ENCODE assay signal across 8 cellular contexts in the genomic region with DNA sequence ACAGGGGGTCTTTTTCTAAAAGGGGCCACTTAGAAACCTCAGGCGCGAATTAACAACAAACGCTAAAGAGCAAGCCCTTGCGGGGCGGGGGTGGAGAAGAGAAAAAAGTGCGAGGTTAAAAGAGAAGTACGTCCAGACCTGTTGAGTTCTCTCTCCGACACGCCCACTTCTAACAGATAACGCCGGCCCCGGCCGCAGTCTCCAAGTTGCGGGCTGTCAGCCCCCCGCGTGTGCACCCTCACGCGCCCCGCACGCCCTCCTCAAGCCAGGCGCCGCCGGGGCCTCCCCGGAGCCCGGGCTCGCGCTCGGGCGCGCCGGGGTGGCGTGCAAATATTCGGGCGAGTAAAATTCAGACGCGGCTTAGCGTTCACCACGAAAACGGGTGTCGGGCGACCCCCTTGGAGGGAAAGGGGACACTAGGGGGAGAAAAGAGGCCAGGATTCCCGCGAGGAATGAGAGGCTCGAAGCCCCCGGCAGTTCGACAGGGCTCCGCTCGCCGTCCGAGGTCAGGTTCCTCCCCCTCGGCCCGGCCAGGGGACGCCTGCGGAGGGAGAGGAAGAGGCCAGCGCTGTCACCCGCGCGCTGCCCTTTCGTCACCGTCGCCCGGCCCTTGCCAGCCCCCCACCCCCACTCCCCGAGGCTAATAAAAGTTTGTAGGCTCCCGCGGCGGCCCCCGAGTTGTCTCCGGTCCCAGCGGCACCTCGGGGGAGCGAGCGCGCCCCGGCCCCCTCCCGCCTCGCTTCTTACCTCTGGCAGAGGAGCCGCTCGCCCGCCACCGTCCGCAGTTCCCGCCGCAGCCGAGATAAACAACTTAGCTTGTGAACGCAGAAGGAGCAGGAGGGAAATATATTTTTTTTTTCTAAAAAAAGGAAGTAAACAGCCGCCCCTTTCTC. TPM values are rescaled to one million over a fixed set of nuclear protein-coding genes. Genes with fewer than 3 reads are reported as not detected.
DNase-seq lines count a peak whose midpoint lies in the region; ATAC-seq and TF ChIP-seq lines count a peak whose summit lies in the region.

No MANE protein-coding gene starts in this region.

- H3K4ac ChIP-seq in trophoblast cell (ENCODE audit: low read depth, low read length): no peak overlapping the region

- peaks cover 7% of the 10 kb centered on the region for H3K36me3 Mint-ChIP-seq in Caco-2 (ENCODE audit: insufficient read depth, unreplicated experiment)

- no peaks in the 10 kb centered on the region for H3K36me3 ChIP-seq in Caco-2 (ENCODE audit: control insufficient read depth, insufficient read depth, low read length)
- H3K36me3 ChIP-seq in HUES48 (ENCODE audit: control insufficient read depth, insufficient read depth, low read length): no peaks in the 10 kb centered on the region
- H3K36me3 ChIP-seq in left ventricle myocardium inferior: peaks cover 10% of the 10 kb centered on the region
- H3K36me3 ChIP-seq in trophoblast cell (ENCODE audit: control insufficient read depth in 1 of 2, insufficient read depth in 2 of 2, low read length in 2 of 2): no peaks in the 10 kb centered on the region
- H3K36me3 ChIP-seq in vagina: peaks cover 0 to 4% of the 10 kb centered on the region in 2 donors

- H3K23ac ChIP-seq in trophoblast cell (ENCODE audit: low read length): no peak overlapping the region

- H2BK12ac ChIP-seq in trophoblast cell (ENCODE audit: low read length): no peak overlapping the region

- CTCF ChIA-PET in Caco-2 (lab: Charles Lee): interaction anchor here (0.7 to 1.0 kb wide), 2 partner anchors 296 to 1309 kb away, joined by 3 to 5 read pairs; no protein-coding TSS in a partner anchor

- ATAC-seq in HG03469 (IDR thresholded peaks at IDR 0.05; ENCODE audit: unreplicated experiment): no peak

- peak overlapping the region; percentile 77 for H3K4me3 Mint-ChIP-seq in Caco-2 (ENCODE audit: unreplicated experiment)

- peaks cover 13% of the 10 kb centered on the region for H3K4me1 Mint-ChIP-seq in Caco-2 (ENCODE audit: low read depth, unreplicated experiment)

- H2AFZ ChIP-seq in trophoblast cell (ENCODE audit: insufficient read depth, low read length, poor library complexity): peak overlapping the region; percentile 100

- H2AK5ac ChIP-seq in trophoblast cell (ENCODE audit: low read length): no peak overlapping the region

- no peaks in the 10 kb centered on the region; the same call in 1 of the 2 replicates for H3K27me3 ChIP-seq in Caco-2 (replicated peaks; ENCODE audit: control insufficient read depth, insufficient read depth, low read length)
- H3K27me3 ChIP-seq in HUES48 (ENCODE audit: control insufficient read depth, insufficient read depth, low read length): peaks cover 33% of the 10 kb centered on the region
- no peaks in the 10 kb centered on the region for H3K27me3 ChIP-seq in left ventricle myocardium inferior (ENCODE audit: low read depth)
- H3K27me3 ChIP-seq in trophoblast cell (ENCODE audit: insufficient read depth, low read length): peaks cover 18% of the 10 kb centered on the region
- H3K27me3 ChIP-seq in vagina: no peaks in the 10 kb centered on the region

- no peak overlapping the region for H4K91ac ChIP-seq in trophoblast cell (ENCODE audit: low read depth, low read length)

- TF ChIP-seq CTCF in Caco-2 (IDR thresholded peaks at IDR 0.05; ENCODE audit: insufficient read depth in 1 of 2, low read depth in 1 of 2, low read length in 1 of 2, severe bottlenecking in 1 of 2, unreplicated experiment in 1 of 2) (peak in 1 of 2 experiments; percentile 3), left ventricle myocardium inferior (IDR thresholded peaks at IDR 0.05; ENCODE audit: borderline replicate concordance) (no peak), vagina (IDR thresholded peaks at IDR 0.05) (no peak)

- TF ChIP-seq POLR2A in vagina (IDR thresholded peaks at IDR 0.05): no peak

- no peak overlapping the region for H3K18ac ChIP-seq in trophoblast cell (ENCODE audit: low read length)

- H3K27ac ChIP-seq in HUES48 (ENCODE audit: low read depth, low read length) (peak overlapping the region; percentile 24), adipose tissue (ENCODE audit: low read depth, low read length) (peak overlapping the region; percentile 73), left ventricle myocardium inferior (replicated peaks) (peak overlapping the region; percentile 100), trophoblast cell (ENCODE audit: low read depth, low read length) (no peak overlapping the region), vagina (peak overlapping the region; percentile 98)

- H3K4me3 ChIP-seq in Caco-2 (ENCODE audit: low read depth, low read length) (peak overlapping the region; percentile 90), HUES48 (ENCODE audit: low read depth, low read length) (peak overlapping the region; percentile 75), left ventricle myocardium inferior (peak overlapping the region; percentile 88), trophoblast cell (ENCODE audit: low read depth, low read length) (peak overlapping the region; percentile 68), vagina (peak overlapping the region; percentile 76 to 77)

- H3K9ac ChIP-seq in HUES48 (ENCODE audit: low read depth, low read length): 0 out of 2 replicates have a peak overlapping the region, but pooled peaks have one; percentile 12
- H3K9ac ChIP-seq in trophoblast cell (ENCODE audit: low read length): no peak overlapping the region

- H3K9me3 ChIP-seq in Caco-2: no peaks in the 10 kb centered on the region
- H3K9me3 ChIP-seq in HUES48 (ENCODE audit: control insufficient read depth, insufficient read depth, low read length): no peaks in the 10 kb centered on the region
- no peaks in the 10 kb centered on the region for H3K9me3 ChIP-seq in left ventricle myocardium inferior (replicated peaks)
- no peaks in the 10 kb centered on the region for H3K9me3 ChIP-seq in trophoblast cell (ENCODE audit: insufficient read depth, low read depth, low read length)
- H3K9me3 ChIP-seq in vagina: no peaks in the 10 kb centered on the region

- WGBS in adipose tissue, 3 donors: 0% methylated on average over 74 to 86 of the region's 86 CpGs
- no CpG with 5 or more reads among the region's 86 CpGs for WGBS in trophoblast cell (ENCODE audit: extremely low coverage, insufficient coverage, insufficient read length)

- H4K12ac ChIP-seq in trophoblast cell (ENCODE audit: low read depth, low read length): no peak overlapping the region

- no peak overlapping the region for H2BK120ac ChIP-seq in trophoblast cell (ENCODE audit: insufficient read depth, low read length, poor library complexity)

- BruUV-seq in Caco-2 (replicated peaks; lab: Mats Ljungman, UMichigan): no TSS peak

- DNase-seq in Caco-2: peak; percentile 42 to 49
- DNase-seq in SW480 (ENCODE audit: low spot score): peak; percentile 44
- DNase-seq in left ventricle myocardium inferior: peak; percentile 70
- DNase-seq in trophoblast cell: peak; percentile 32 to 68
- no peak for DNase-seq in vagina (ENCODE audit: extremely low spot score in 2 of 2)

- H3K27me3 Mint-ChIP-seq in Caco-2 (ENCODE audit: insufficient read depth, unreplicated experiment): no peaks in the 10 kb centered on the region

- peaks cover 10% of the 10 kb centered on the region for H3K79me1 ChIP-seq in trophoblast cell (ENCODE audit: low read length)

- no peak overlapping the region for H3K27ac Mint-ChIP-seq in Caco-2 (ENCODE audit: unreplicated experiment)

- peaks cover 1% of the 10 kb centered on the region for H3K79me2 ChIP-seq in trophoblast cell (ENCODE audit: control insufficient read depth, insufficient read depth, low read length, poor library complexity)

- H3K9me3 Mint-ChIP-seq in Caco-2 (ENCODE audit: unreplicated experiment): no peaks in the 10 kb centered on the region

- no peak overlapping the region for H2BK5ac ChIP-seq in trophoblast cell (ENCODE audit: low read depth, low read length, poor library complexity)

- H4K8ac ChIP-seq in trophoblast cell (ENCODE audit: low read depth, low read length): no peak overlapping the region

- POLR2A ChIA-PET in Caco-2 (lab: Charles Lee): no interaction called here

- H3K4me2 ChIP-seq in trophoblast cell (ENCODE audit: low read length): peak overlapping the region; percentile 85

- H3K4me1 ChIP-seq in Caco-2 (no peaks in the 10 kb centered on the region), HUES48 (ENCODE audit: control insufficient read depth, insufficient read depth, low read length) (peaks cover 44% of the 10 kb centered on the region), left ventricle myocardium inferior (peaks cover 71% of the 10 kb centered on the region), trophoblast cell (ENCODE audit: control insufficient read depth in 1 of 2, insufficient read depth in 2 of 2, low read length in 2 of 2) (peaks cover 0 to 5% of the 10 kb centered on the region in 2 experiments), vagina (peaks cover 44% of the 10 kb centered on the region)

- H3K14ac ChIP-seq in trophoblast cell (ENCODE audit: low read length): no peak overlapping the region

- intact Hi-C loops in Caco-2 (cut with micrococcal nuclease; ENCODE audit: unreplicated experiment) (loop anchor here (1.0 to 10.0 kb wide), 5 partner anchors 195 to 688 kb away; no protein-coding TSS in a partner anchor), left ventricle myocardium inferior (cut with micrococcal nuclease) (no loop called here), vagina (cut with DNase I) (loop anchor here (5.0 to 10.0 kb wide), 4 partner anchors 88 to 388 kb away; no protein-coding TSS in a partner anchor)

RNA-seq across cellular contexts. Expression of a gene that starts 0.8 kb away (rescaled TPM):
- total RNA-seq in Caco-2 (2022) (15.4 and 17.5 TPM in 2 replicates), left ventricle myocardium inferior (44.9 TPM), vagina (46.7 TPM)
- 10 to 100 TPM in 2 of 3 donors, 1 to 10 TPM in 1; 8.9 to 31.6 (median 24.4) TPM for polyA plus RNA-seq in adipose tissue
- 1.3 and 1.4 TPM in 2 replicates for polyA plus RNA-seq in trophoblast cell (2013)

Comparison
In these comparisons a context has a peak if more than half of its experiments do, and no peak if none do; other contexts are left out.
1. DNase-seq: peak in Caco-2 (2 of 2), SW480 (single experiment), left ventricle myocardium inferior (single experiment) and trophoblast cell (2 of 2); none in vagina (0 of 2).
2. Peak in every context shown above with its lines, with median percentiles within 50 percentile points of each other: H3K4me3 ChIP-seq.